Comparison of ENCODE assay signal across 20 cellular contexts in the genomic region with DNA sequence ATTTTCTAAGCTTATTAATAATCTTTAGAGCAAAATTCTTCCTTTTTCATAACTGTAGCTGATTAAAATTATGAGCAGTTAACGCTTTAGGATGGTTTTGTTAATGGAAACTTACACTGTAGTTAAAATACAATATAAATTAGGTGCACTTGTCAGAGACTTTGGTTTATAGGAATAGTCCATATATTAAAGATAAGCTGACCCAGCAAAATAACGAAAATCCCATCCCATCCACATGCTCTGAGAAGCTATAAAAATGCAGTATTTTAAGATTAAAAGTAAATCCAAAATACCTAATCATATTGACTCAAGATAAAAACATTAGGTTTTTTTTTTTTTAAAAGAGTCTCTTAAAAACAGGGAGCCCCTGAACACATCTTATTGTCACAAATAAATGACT. TPM values are rescaled to one million over a fixed set of nuclear protein-coding genes. Genes with fewer than 3 reads are reported as not detected.
DNase-seq lines count a peak whose midpoint lies in the region; ATAC-seq, FAIRE-seq and TF ChIP-seq lines count a peak whose summit lies in the region.
"Had no signal": no experiment of that assay in that cellular context is flagged by ENCODE, and none has a peak within 500 bp of the region (broad histone marks: within the 10 kb centered on the region; RNA-seq: fewer than 3 reads in every experiment).

No MANE protein-coding gene starts in this region.

- WGBS in A549 (ENCODE audit: missing lambda C conversion rate), result 84% methylated on average over 2 of the region's 2 CpGs
- WGBS in H1 (ENCODE audit: extremely low coverage in 1 of 2, insufficient coverage in 1 of 2, insufficient read length in 1 of 2, insufficient replicate concordance in 2 of 2, low coverage in 1 of 2, low lambda C conversion rate in 2 of 2, missing lambda C conversion rate in 1 of 2), 2 experiments, result 80% methylated on average over 2 of the region's 2 CpGs; no CpG with 5 or more reads in 1 of the 2 experiments

- H2BK12ac ChIP-seq in H1 (ENCODE audit: low read depth, low read length), result no peak overlapping the region

- H3K27ac Mint-ChIP-seq in HFFc6 (0 out of 2 replicates have a peak overlapping the region, but pooled peaks have one; percentile 42), mesothelial cell of epicardium (no peak overlapping the region)
- H3K27ac Mint-ChIP-seq: B cell, GM23338 had no signal

- H3K4me2 ChIP-seq in A549 (no peak overlapping the region), H1 (ENCODE audit: insufficient read depth in 1 of 2, low read depth in 2 of 2, low read length in 2 of 2) (no peak overlapping the region)
- H3K4me2 ChIP-seq: BLaER1 treated with 17β-estradiol and CSF1 and Interleukin-3, amounts not matched to agents 10 nM and 100 nM; GM23338 had no signal

- H3K9me3 ChIP-seq in A549, result no peaks in the 10 kb centered on the region
- H3K9me3 ChIP-seq in H1 (ENCODE audit: insufficient read depth in 2 of 2, low read depth in 1 of 2, low read length in 1 of 2), result no peaks in the 10 kb centered on the region
- H3K9me3 ChIP-seq: BLaER1 treated with 17β-estradiol and CSF1 and Interleukin-3, amounts not matched to agents 10 nM and 100 nM had no signal

- no peak overlapping the region for H3K56ac ChIP-seq in H1 (replicated peaks; ENCODE audit: insufficient read length, low read depth, low read length)

- no peak overlapping the region for H3K14ac ChIP-seq in H1 (ENCODE audit: insufficient read length)

- peaks cover 0 to 2% of the 10 kb centered on the region in 2 experiments for H4K20me1 ChIP-seq in H1 (replicated peaks in 1 of 2; ENCODE audit: control insufficient read depth in 1 of 2, insufficient read depth in 2 of 2, low read length in 2 of 2)

- TF ChIP-seq EP300 in A549 (IDR thresholded peaks at IDR 0.05) (no peak), H1 (IDR thresholded peaks at IDR 0.05; ENCODE audit: borderline replicate concordance in 1 of 2, low read depth in 2 of 2, low read length in 2 of 2) (no peak)

- POLR2A ChIA-PET in A549 (lab: Yijun Ruan, JAX), result interaction anchor here (0.9 kb wide), 1 partner anchor 38 kb away, joined by 3 read pairs; a partner anchor contains a TSS
- POLR2A ChIA-PET in H1 (lab: Charles Lee; ENCODE audit: partially characterized antibody), result interaction anchor here (0.9 to 8.5 kb wide), 3 partner anchors 14 to 39 kb away, joined by 3 to 75 read pairs (median 3); a partner anchor contains a TSS

- H3K9me3 Mint-ChIP-seq in HFFc6, result peaks cover 4% of the 10 kb centered on the region; the same call in 1 of the 2 replicates
- no peaks in the 10 kb centered on the region for H3K9me3 Mint-ChIP-seq in mesothelial cell of epicardium
- H3K9me3 Mint-ChIP-seq: CD4-positive, CD25-positive, alpha-beta regulatory T cell; CD8-positive, alpha-beta memory T cell; GM23338 had no signal

- H3K9ac ChIP-seq in H1 (replicated peaks in 1 of 4; ENCODE audit: extremely low read depth in 1 of 4, low read depth in 3 of 4, low read length in 3 of 4), result no peak overlapping the region
- H3K9ac ChIP-seq: BLaER1 treated with 17β-estradiol and CSF1 and Interleukin-3, amounts not matched to agents 10 nM and 100 nM had no signal

- no peaks in the 10 kb centered on the region for H3K79me2 ChIP-seq in H1 (ENCODE audit: control insufficient read depth in 1 of 2, insufficient read depth in 2 of 2, low read length in 2 of 2)

- H2BK20ac ChIP-seq in H1 (ENCODE audit: low read length), result no peak overlapping the region

- peaks cover 0 to 28% (median 1%) of the 10 kb centered on the region in 4 experiments; a peak in 1 of 8 replicates for H3K36me3 ChIP-seq in H1 (ENCODE audit: control insufficient read depth in 2 of 4, insufficient read depth in 4 of 4, low read length in 3 of 4)

- no peaks in the 10 kb centered on the region for H3K27me3 ChIP-seq in H1 (replicated peaks in 1 of 4; ENCODE audit: control insufficient read depth in 3 of 4, extremely low read depth in 1 of 4, insufficient read depth in 3 of 4, low read length in 3 of 4)
- H3K27me3 ChIP-seq: BLaER1 treated with 17β-estradiol and CSF1 and Interleukin-3, amounts not matched to agents 10 nM and 100 nM had no signal

- no peak overlapping the region for H2BK5ac ChIP-seq in H1 (ENCODE audit: low read depth, low read length)

- no peak overlapping the region for H4K5ac ChIP-seq in H1 (ENCODE audit: insufficient read length, low read depth, low read length)

- H3K4me3 ChIP-seq in A549 (no peak overlapping the region), H1 (ENCODE audit: extremely low read depth in 1 of 4, insufficient read depth in 2 of 4, low read depth in 3 of 4, low read length in 4 of 4) (no peak overlapping the region)
- H3K4me3 ChIP-seq: BLaER1 treated with 17β-estradiol and CSF1 and Interleukin-3, amounts not matched to agents 10 nM and 100 nM; GM23338 had no signal

- TF ChIP-seq CTCF in A549 (IDR thresholded peaks at IDR 0.05) (no peak), HFFc6 (IDR thresholded peaks at IDR 0.05) (no peak), H1 (IDR thresholded peaks at IDR 0.05; ENCODE audit: control extremely low read depth in 1 of 3, insufficient read depth in 1 of 3, low read depth in 1 of 3, low read length in 3 of 3) (no peak), mesothelial cell of epicardium (IDR thresholded peaks at IDR 0.05; ENCODE audit: unreplicated experiment) (no peak)

- H3K4ac ChIP-seq in H1 (replicated peaks; ENCODE audit: insufficient read length, low read depth, low read length), result no peak overlapping the region

- FAIRE-seq in A549 (lab: Jason Lieb, UNC) (no peak), H1 (lab: Jason Lieb, UNC) (no peak)
- FAIRE-seq: GM12891, GM19239 had no signal

- DNase-seq in A549 (ENCODE audit: low read depth in 1 of 2, low spot score in 1 of 2), result no peak
- no peak for DNase-seq in HFFc6
- no peak for DNase-seq in H1 (ENCODE audit: low read depth in 1 of 2, low spot score in 2 of 2)
- no peak for DNase-seq in substantia nigra (lab: John Stamatoyannopoulos, UW)
- no peak for DNase-seq in mesothelial cell of epicardium (ENCODE audit: low spot score in 2 of 2, unreplicated experiment in 2 of 2)
- no peak for DNase-seq in cerebellum (ENCODE audit: low spot score)
- DNase-seq: 8988T; CD4-positive, CD25-positive, alpha-beta regulatory T cell; CD8-positive, alpha-beta memory T cell; COR-L47; DMS 273 treated with DMSO at 0.1 percent for 48 hours; DMS53; DND-41; EL had no signal

- no peak overlapping the region for H2BK15ac ChIP-seq in H1 (ENCODE audit: low read length)

- CTCF ChIA-PET in A549 (lab: Yijun Ruan, JAX) (interaction anchor here (0.6 to 2.8 kb wide), 6 partner anchors 9 to 191 kb away, joined by 3 to 6 read pairs (median 3); no protein-coding TSS in a partner anchor), H1 (lab: Charles Lee; ENCODE audit: partially characterized antibody) (interaction anchor here (0.6 to 2.3 kb wide), 4 partner anchors 10 to 242 kb away, joined by 3 to 7 read pairs (median 4); no protein-coding TSS in a partner anchor)

- H3K4me1 Mint-ChIP-seq in HFFc6 (ENCODE audit: low read depth) (peaks cover 27% of the 10 kb centered on the region), mesothelial cell of epicardium (no peaks in the 10 kb centered on the region)
- H3K4me1 Mint-ChIP-seq: B cell; CD8-positive, alpha-beta memory T cell had no signal

- H3K23me2 ChIP-seq in H1 (ENCODE audit: low read depth, low read length), result no peaks in the 10 kb centered on the region

- TF ChIP-seq RAD21 in A549 (conservative IDR thresholded peaks at IDR 0.05 in 1 of 2, IDR thresholded peaks at IDR 0.05 in 1 of 2) (no peak), H1 (IDR thresholded peaks at IDR 0.05 in 1 of 2, conservative IDR thresholded peaks at IDR 0.05 in 1 of 2; ENCODE audit: low read depth in 2 of 2, low read length in 2 of 2) (no peak)

- H3K4me1 ChIP-seq in A549 (no peaks in the 10 kb centered on the region), H1 (replicated peaks in 1 of 4; ENCODE audit: control insufficient read depth in 3 of 4, insufficient read depth in 4 of 4, low read length in 3 of 4) (peaks cover 0 to 4% (median 0%) of the 10 kb centered on the region in 4 experiments; a peak in 2 of 7 replicates)
- H3K4me1 ChIP-seq: BLaER1 treated with 17β-estradiol and CSF1 and Interleukin-3, amounts not matched to agents 10 nM and 100 nM had no signal

- no peak overlapping the region for H2AK5ac ChIP-seq in H1 (ENCODE audit: low read depth, low read length)

- H3K27ac ChIP-seq in A549 (no peak overlapping the region), H1 (ENCODE audit: low read depth, low read length) (no peak overlapping the region), substantia nigra (ENCODE audit: low read depth, low read length, poor library complexity, severe bottlenecking) (no peak overlapping the region)
- H3K27ac ChIP-seq: BLaER1 treated with 17β-estradiol and CSF1 and Interleukin-3, amounts not matched to agents 10 nM and 100 nM had no signal

- H4K91ac ChIP-seq in H1 (replicated peaks; ENCODE audit: insufficient read length, low read length), result no peak overlapping the region

- peaks cover 45% of the 10 kb centered on the region for H3K36me3 Mint-ChIP-seq in HFFc6 (ENCODE audit: low read depth)
- peaks cover 26% of the 10 kb centered on the region for H3K36me3 Mint-ChIP-seq in mesothelial cell of epicardium

- H3K27me3 Mint-ChIP-seq in HFFc6 (ENCODE audit: insufficient read depth) (peaks cover 24% of the 10 kb centered on the region), mesothelial cell of epicardium (ENCODE audit: low read depth) (no peaks in the 10 kb centered on the region)
- H3K27me3 Mint-ChIP-seq: B cell; CD4-positive, CD25-positive, alpha-beta regulatory T cell; CD8-positive, alpha-beta memory T cell had no signal

- no peak overlapping the region for H2AFZ ChIP-seq in H1 (ENCODE audit: low read length)
- H2AFZ ChIP-seq: GM23338 had no signal

- no peak for ATAC-seq in A549
- ATAC-seq: GM23338, HCT116 had no signal

- H3K23ac ChIP-seq in H1 (ENCODE audit: insufficient read length), result no peak overlapping the region

- H3K4me3 Mint-ChIP-seq in HFFc6, result no peak overlapping the region; the same call in 1 of the 2 replicates
- no peak overlapping the region for H3K4me3 Mint-ChIP-seq in mesothelial cell of epicardium
- H3K4me3 Mint-ChIP-seq: B cell; CD4-positive, CD25-positive, alpha-beta regulatory T cell; CD8-positive, alpha-beta memory T cell; GM23338 had no signal

- H3K79me1 ChIP-seq in H1 (ENCODE audit: low read depth, low read length), result no peaks in the 10 kb centered on the region

- H2BK120ac ChIP-seq in H1 (replicated peaks; ENCODE audit: low read depth, low read length), result no peak overlapping the region

- no peak overlapping the region for H4K8ac ChIP-seq in H1 (ENCODE audit: extremely low read depth, insufficient read depth, low read length)

- no peak for TF ChIP-seq POLR2A in A549 (IDR thresholded peaks at IDR 0.05; ENCODE audit: low read length)
- TF ChIP-seq POLR2A in H1 (IDR thresholded peaks at IDR 0.05; ENCODE audit: control extremely low read depth in 1 of 2, low read depth in 2 of 2, low read length in 2 of 2), result no peak

- H3K18ac ChIP-seq in H1 (ENCODE audit: extremely low read depth, low read length), result no peak overlapping the region

RNA-seq across cellular contexts. Expression of a gene that starts 38.0 kb away (rescaled TPM):
- polyA plus RNA-seq in A549 (2011; rRNA removed) (53.5 and 73.0 TPM in 2 replicates), A549 (2017; fragmentation: RNase III; extraction: RNeasy Plus Mini Kit Qiagen cat#74134 plus additional on column Dnase treatment) (30.0 to 35.0 TPM (median 32.3 TPM) in 3 replicates), H1 (2011; rRNA removed) (13.5 and 22.3 TPM in 2 replicates)
- 14.6 and 17.7 TPM in 2 replicates for polyA plus RNA-seq in A549 (2012; cell fraction: cytosol; rRNA removed)
- polyA plus RNA-seq in A549 (2012; cell fraction: nucleus; rRNA removed), result 30.0 and 34.6 TPM in 2 replicates
- polyA minus RNA-seq in A549 (2011; rRNA and poly(A)+ RNA removed), result 22.1 and 27.0 TPM in 2 replicates
- total RNA-seq in HFFc6 (2021; fragmentation: NEBNext Ultra II Directional; extraction: Animal tissue kit (Norgen Biotek cat#: 25700)), result 10 to 100 TPM in 5 of 6 experiments, 1 to 10 TPM in 1; 9.0 to 13.0 (median 11.5) TPM
- total RNA-seq in H1 (2021; fragmentation: NEBNext Ultra II Directional; extraction: Animal tissue kit (Norgen Biotek cat#: 25700)), result 50.8 and 51.5 TPM in 2 replicates
- polyA plus RNA-seq in H1 (2011; cell fraction: cytosol; rRNA removed), result 30.0 TPM
- polyA plus RNA-seq in H1 (2011; cell fraction: nucleus; rRNA removed), result 44.9 TPM
- 47.3 to 62.9 TPM (median 52.4 TPM) in 4 replicates for polyA plus RNA-seq in H1 (2012, experiment 1 of 2)
- 2.2 TPM for polyA plus RNA-seq in H1 (2012, experiment 2 of 2)
- polyA plus RNA-seq in H1 (2013, experiment 1 of 2), result 66.7 TPM
- polyA plus RNA-seq in H1 (2013, experiment 2 of 2), result 55.2 TPM
- polyA minus RNA-seq in H1 (2011; rRNA and poly(A)+ RNA removed), result 26.4 and 27.4 TPM in 2 replicates
- 31.3 TPM for polyA minus RNA-seq in H1 (2011; cell fraction: cytosol; rRNA and poly(A)+ RNA removed)
- polyA minus RNA-seq in H1 (2011; cell fraction: nucleus; rRNA and poly(A)+ RNA removed), result 82.2 TPM
- total RNA-seq in mesothelial cell of epicardium (128 to 135 TPM (median 132 TPM) in 3 replicates), cerebellum (107 TPM)

RNA-seq across cellular contexts. Expression of a gene that starts 38.7 kb away (rescaled TPM):
- polyA plus RNA-seq in A549 (2011; rRNA removed), result 811 and 1,011 TPM in 2 replicates
- 724 and 844 TPM in 2 replicates for polyA plus RNA-seq in A549 (2012; cell fraction: cytosol; rRNA removed)
- polyA plus RNA-seq in A549 (2012; cell fraction: nucleus; rRNA removed), result 1,855 and 3,100 TPM in 2 replicates
- polyA plus RNA-seq in A549 (2017; fragmentation: RNase III; extraction: RNeasy Plus Mini Kit Qiagen cat#74134 plus additional on column Dnase treatment), result 748 to 886 TPM (median 841 TPM) in 3 replicates
- polyA minus RNA-seq in A549 (2011; rRNA and poly(A)+ RNA removed), result 739 and 935 TPM in 2 replicates
- 100 to 1,000 TPM; 537 to 635 (median 600) TPM for total RNA-seq in HFFc6 (2021; fragmentation: NEBNext Ultra II Directional; extraction: Animal tissue kit (Norgen Biotek cat#: 25700))
- total RNA-seq in H1 (2021; fragmentation: NEBNext Ultra II Directional; extraction: Animal tissue kit (Norgen Biotek cat#: 25700)), result 572 and 622 TPM in 2 replicates
- 591 and 931 TPM in 2 replicates for polyA plus RNA-seq in H1 (2011; rRNA removed)
- polyA plus RNA-seq in H1 (2011; cell fraction: cytosol; rRNA removed), result 642 TPM
- 1,555 TPM for polyA plus RNA-seq in H1 (2011; cell fraction: nucleus; rRNA removed)
- polyA plus RNA-seq in H1 (2012, experiment 1 of 2), result 409 to 706 TPM (median 432 TPM) in 4 replicates
- 48.0 TPM for polyA plus RNA-seq in H1 (2012, experiment 2 of 2)
- polyA plus RNA-seq in H1 (2013, experiment 1 of 2), result 481 TPM
- polyA plus RNA-seq in H1 (2013, experiment 2 of 2), result 448 TPM
- polyA minus RNA-seq in H1 (2011; rRNA and poly(A)+ RNA removed), result 326 and 526 TPM in 2 replicates
- polyA minus RNA-seq in H1 (2011; cell fraction: cytosol; rRNA and poly(A)+ RNA removed), result 382 TPM
- polyA minus RNA-seq in H1 (2011; cell fraction: nucleus; rRNA and poly(A)+ RNA removed), result 1,592 TPM
- 886 to 925 TPM (median 921 TPM) in 3 replicates for total RNA-seq in mesothelial cell of epicardium
- 380 TPM for total RNA-seq in cerebellum

RNA-seq across cellular contexts. Expression of a gene that starts 47.9 kb away (rescaled TPM):
- 28.8 and 31.3 TPM in 2 replicates for polyA plus RNA-seq in A549 (2011; rRNA removed)
- polyA plus RNA-seq in A549 (2012; cell fraction: cytosol; rRNA removed), result 10.1 and 12.4 TPM in 2 replicates
- 15.9 and 26.1 TPM in 2 replicates for polyA plus RNA-seq in A549 (2012; cell fraction: nucleus; rRNA removed)
- 26.3 to 28.5 TPM (median 27.4 TPM) in 3 replicates for polyA plus RNA-seq in A549 (2017; fragmentation: RNase III; extraction: RNeasy Plus Mini Kit Qiagen cat#74134 plus additional on column Dnase treatment)
- 20.4 and 23.0 TPM in 2 replicates for polyA minus RNA-seq in A549 (2011; rRNA and poly(A)+ RNA removed)
- 10 to 100 TPM in 1 of 6 experiments, 1 to 10 TPM in 5; 6.5 to 11.8 (median 7.3) TPM for total RNA-seq in HFFc6 (2021; fragmentation: NEBNext Ultra II Directional; extraction: Animal tissue kit (Norgen Biotek cat#: 25700))
- total RNA-seq in H1 (2021; fragmentation: NEBNext Ultra II Directional; extraction: Animal tissue kit (Norgen Biotek cat#: 25700)), result 30.9 and 34.3 TPM in 2 replicates
- polyA plus RNA-seq in H1 (2011; rRNA removed), result 8.2 and 9.7 TPM in 2 replicates
- 14.6 TPM for polyA plus RNA-seq in H1 (2011; cell fraction: cytosol; rRNA removed)
- polyA plus RNA-seq in H1 (2011; cell fraction: nucleus; rRNA removed), result 13.3 TPM
- polyA plus RNA-seq in H1 (2012, experiment 1 of 2), result 21.2 to 31.3 TPM (median 22.1 TPM) in 4 replicates
- polyA plus RNA-seq in H1 (2012, experiment 2 of 2), result 3.2 TPM
- polyA plus RNA-seq in H1 (2013, experiment 1 of 2), result 20.8 TPM
- 18.3 TPM for polyA plus RNA-seq in H1 (2013, experiment 2 of 2)
- 8.1 and 11.1 TPM in 2 replicates for polyA minus RNA-seq in H1 (2011; rRNA and poly(A)+ RNA removed)
- polyA minus RNA-seq in H1 (2011; cell fraction: cytosol; rRNA and poly(A)+ RNA removed), result 11.4 TPM
- polyA minus RNA-seq in H1 (2011; cell fraction: nucleus; rRNA and poly(A)+ RNA removed), result 25.4 TPM
- 30.9 to 32.2 TPM (median 31.7 TPM) in 3 replicates for total RNA-seq in mesothelial cell of epicardium
- 12.9 TPM for total RNA-seq in cerebellum
